ENCODE assay signal across 29 cellular contexts in the genomic region with DNA sequence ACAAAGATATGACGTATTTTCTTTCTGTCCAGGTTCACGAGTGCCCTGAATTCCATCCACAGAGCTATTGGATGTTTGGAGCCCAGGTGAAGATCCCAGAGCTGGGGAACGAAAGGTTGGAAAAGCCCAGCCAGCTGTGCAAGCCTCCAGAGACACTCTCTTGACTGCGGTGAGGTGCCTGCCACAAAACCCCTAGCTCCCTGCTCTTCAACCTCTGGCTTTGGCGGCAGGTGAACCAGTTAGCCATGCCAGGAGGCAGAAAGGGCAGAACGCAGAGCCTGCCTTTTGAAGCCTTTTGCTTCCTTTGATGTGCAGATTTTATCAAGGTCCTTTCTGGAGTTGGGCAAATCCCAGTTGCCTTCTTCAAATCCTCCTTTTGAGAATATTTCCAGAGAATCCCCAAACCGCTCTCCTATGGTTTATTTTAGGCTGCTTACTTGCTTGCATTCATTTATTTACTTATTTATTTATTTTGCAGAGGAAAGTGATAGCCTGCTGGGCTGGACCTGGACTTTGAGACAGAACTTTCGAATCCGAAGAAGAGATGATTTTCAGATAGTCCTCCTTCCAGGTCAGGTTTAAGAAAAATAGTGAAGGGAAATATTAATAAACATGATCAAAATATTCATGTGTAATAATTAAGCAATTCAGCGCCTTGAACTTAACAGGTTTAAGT.
"Had no signal": no experiment of that assay in that cellular context is flagged by ENCODE, and none has a peak within 500 bp of the region (broad histone marks: within the 10 kb centered on the region; RNA-seq: fewer than 3 reads in every experiment).

No MANE protein-coding gene starts in this region.

- DNase-seq: activated CD4-positive, alpha-beta memory T cell treated with anti-CD3 and anti-CD28 coated beads for 36 hours; activated CD4-positive, alpha-beta T cell treated with anti-CD3 and anti-CD28 coated beads for 36 hours; activated CD4-positive, alpha-beta T cell treated with anti-CD3 and anti-CD28 coated beads, Interleukin-2, amount 10 ng/mL, durations not matched to agents 24 days and 14 days; activated CD4-positive, CD25-positive, alpha-beta regulatory T cell; activated CD4-positive, CD25-positive, alpha-beta regulatory T cell treated with anti-CD3 and anti-CD28 coated beads, Interleukin-2, amount 50 U/mL, for 72 hours; activated CD8-positive, alpha-beta memory T cell treated with anti-CD3 and anti-CD28 coated beads, Interleukin-2, amount 10 ng/mL, durations not matched to agents 7 days and 5 days; activated CD8-positive, alpha-beta memory T cell treated with anti-CD3 and anti-CD28 coated beads, Interleukin-2, amount 50 U/mL, for 4 hours; activated CD8-positive, alpha-beta T cell treated with anti-CD3 and anti-CD28 coated beads, Interleukin-2, amount 10 ng/mL, durations not matched to agents 7 days and 5 days; activated gamma-delta T cell; activated naive CD4-positive, alpha-beta T cell; activated naive CD4-positive, alpha-beta T cell treated with anti-CD3 and anti-CD28 coated beads, Interleukin-2, amount 10 ng/mL, durations not matched to agents 7 days and 5 days; activated naive CD8-positive, alpha-beta T cell treated with anti-CD3 and anti-CD28 coated beads, Interleukin-2, amount 10 ng/mL, durations not matched to agents 7 days and 5 days; activated T-cell treated with anti-CD3 and anti-CD28 coated beads, Interleukin-2, amount 50 U/mL, for 1 hour; activated T-cell treated with anti-CD3 and anti-CD28 coated beads, Interleukin-2, amount 50 U/mL, for 48 hours; amniotic stem cell; anterior cingulate cortex; brain microvascular endothelial cell; dorsolateral prefrontal cortex; effector memory CD4-positive, alpha-beta T cell; endodermal cell; foreskin fibroblast; gastrocnemius medialis; glutamatergic neuron; T-helper 2 cell had no signal

- H3K4me1 ChIP-seq: gastrocnemius medialis had no signal

- H3K4me3 ChIP-seq: coronary artery, dorsolateral prefrontal cortex, gastrocnemius medialis had no signal

- H3K9me3 ChIP-seq: gastrocnemius medialis had no signal

- H3K27me3 ChIP-seq: brain microvascular endothelial cell, gastrocnemius medialis had no signal

- H3K27ac ChIP-seq: brain microvascular endothelial cell, coronary artery, dorsolateral prefrontal cortex, gastrocnemius medialis had no signal

- ATAC-seq: activated CD4-positive, alpha-beta T cell treated with anti-CD3 and anti-CD28 coated beads for 36 hours; activated CD8-positive, alpha-beta memory T cell treated with anti-CD3 and anti-CD28 coated beads, Interleukin-2, amount 10 ng/mL, durations not matched to agents 7 days and 5 days; activated CD8-positive, alpha-beta T cell treated with anti-CD3 and anti-CD28 coated beads, Interleukin-2, amount 10 ng/mL, durations not matched to agents 7 days and 5 days; activated naive CD4-positive, alpha-beta T cell treated with anti-CD3 and anti-CD28 coated beads, Interleukin-2, amount 50 U/mL, for 72 hours; esophagus mucosa; gastrocnemius medialis had no signal

- FAIRE-seq: astrocyte, bronchial epithelial cell had no signal

- H3K36me3 ChIP-seq: brain microvascular endothelial cell, gastrocnemius medialis had no signal
